Comparison of ENCODE assay signal across 8 cellular contexts in the genomic region with DNA sequence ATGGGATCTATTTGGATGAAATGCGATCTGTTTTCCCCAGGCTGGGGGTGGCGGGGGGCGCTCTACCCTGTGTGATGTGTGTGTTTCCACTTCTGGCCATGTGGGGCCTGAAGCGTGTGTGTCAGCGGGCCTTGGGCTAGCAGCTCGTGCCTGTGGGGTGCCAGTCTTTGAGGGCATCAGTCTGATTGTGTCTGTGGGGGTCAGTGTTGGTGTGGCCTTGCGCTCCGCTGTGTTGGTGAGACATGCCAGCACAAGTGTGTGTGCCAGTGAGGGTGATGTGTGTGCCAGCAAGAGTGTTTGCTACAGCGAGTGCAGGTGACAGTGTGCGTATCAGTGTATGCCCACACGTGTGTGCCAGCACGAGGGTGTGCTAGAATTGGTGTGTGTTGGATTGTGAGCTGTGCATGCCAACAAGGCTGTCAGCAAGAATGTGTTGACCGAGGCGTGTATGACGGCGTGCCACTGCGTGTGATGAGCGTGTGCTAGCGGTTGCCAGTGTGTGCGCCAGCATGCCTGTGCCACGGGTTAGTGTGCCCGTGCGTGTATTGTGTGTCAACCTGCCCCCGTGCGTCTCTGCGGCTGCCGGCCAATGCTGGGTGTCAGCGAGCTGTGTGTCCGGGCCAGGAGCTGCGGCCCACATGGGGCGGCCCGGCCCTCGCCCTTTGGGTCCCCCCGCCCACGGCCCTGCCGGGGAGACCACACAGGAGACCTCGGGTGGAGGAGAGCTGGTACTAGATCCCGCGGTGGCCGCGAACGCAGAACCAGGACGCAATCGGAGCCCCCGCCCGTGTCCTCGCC. TPM values are rescaled to one million over a fixed set of nuclear protein-coding genes. Genes with fewer than 3 reads are reported as not detected.
DNase-seq lines count a peak whose midpoint lies in the region; ATAC-seq and TF ChIP-seq lines count a peak whose summit lies in the region.

No MANE protein-coding gene starts in this region.

- peaks cover 3% of the 10 kb centered on the region for H3K36me3 Mint-ChIP-seq in activated naive CD8-positive, alpha-beta T cell

- intact Hi-C loops in heart right ventricle (cut with DNase I), result no loop called here
- intact Hi-C loops in psoas muscle (cut with DNase I), result no loop called here

- H3K4me1 ChIP-seq in heart right ventricle (peaks cover 32 to 69% (median 53%) of the 10 kb centered on the region in 9 donors), psoas muscle (peaks cover 24% of the 10 kb centered on the region)

- ATAC-seq in heart right ventricle (peak; percentile 9 to 49 (median 30)), psoas muscle (peak; percentile 19 to 71 (median 60)), HG03025 (IDR thresholded peaks at IDR 0.05; ENCODE audit: low FRiP score, unreplicated experiment) (no peak), HG03521 (IDR thresholded peaks at IDR 0.05; ENCODE audit: unreplicated experiment) (no peak)

- H3K27ac Mint-ChIP-seq in activated naive CD8-positive, alpha-beta T cell, result peak overlapping the region; percentile 97

- no peaks in the 10 kb centered on the region for H3K9me3 ChIP-seq in heart right ventricle
- no peaks in the 10 kb centered on the region for H3K9me3 ChIP-seq in psoas muscle

- H3K27ac ChIP-seq in heart right ventricle (peak overlapping the region; percentile 57 to 95 (median 92)), psoas muscle (peak overlapping the region; percentile 78)

- H3K4me3 ChIP-seq in heart right ventricle (peak overlapping the region; percentile 62 to 91 (median 81)), psoas muscle (peak overlapping the region; percentile 84)

- H3K4me1 Mint-ChIP-seq in activated naive CD8-positive, alpha-beta T cell (ENCODE audit: low read depth), result peaks cover 74% of the 10 kb centered on the region

- no peaks in the 10 kb centered on the region for H3K27me3 Mint-ChIP-seq in activated naive CD8-positive, alpha-beta T cell

- DNase-seq in GM20000 (ENCODE audit: low spot score), result peak; percentile 53
- peak in 1 of 2 donors; percentile 57 for DNase-seq in heart right ventricle
- peak; percentile 59 to 78 for DNase-seq in psoas muscle
- no peak for DNase-seq in SIG-M5 (lab: John Stamatoyannopoulos, UW)

- H3K36me3 ChIP-seq in heart right ventricle (peaks cover 0 to 11% (median 0%) of the 10 kb centered on the region in 9 donors), psoas muscle (ENCODE audit: insufficient read depth in 1 of 2, low read depth in 1 of 2) (no peaks in the 10 kb centered on the region)

- H3K27me3 ChIP-seq in heart right ventricle (no peaks in the 10 kb centered on the region), psoas muscle (ENCODE audit: insufficient read depth in 3 of 3, low read length in 2 of 3) (peaks cover 0 to 4% (median 0%) of the 10 kb centered on the region in 3 donors)

- H3K4me3 Mint-ChIP-seq in activated naive CD8-positive, alpha-beta T cell, result peak overlapping the region; percentile 92

- TF ChIP-seq CTCF in GM20000 (IDR thresholded peaks at IDR 0.05; ENCODE audit: extremely low read depth, missing control alignments) (no peak), heart right ventricle (IDR thresholded peaks at IDR 0.05) (peak in 2 of 9 donors; percentile 6 to 24), psoas muscle (IDR thresholded peaks at IDR 0.05) (no peak)

- WGBS in heart right ventricle, 2 donors, result 8 to 14% methylated on average over 47 of the region's 47 CpGs
- 6 to 10% (median 7%) methylated on average over 40 to 47 of the region's 47 CpGs for WGBS in psoas muscle, 3 donors

- no peaks in the 10 kb centered on the region for H3K9me3 Mint-ChIP-seq in activated naive CD8-positive, alpha-beta T cell (ENCODE audit: low read depth)

TF ChIP-seq in PFSK-1, 5 proteins besides CTCF, POLR2A, EP300 and RAD21:
- TF ChIP-seq, protein P1, sequence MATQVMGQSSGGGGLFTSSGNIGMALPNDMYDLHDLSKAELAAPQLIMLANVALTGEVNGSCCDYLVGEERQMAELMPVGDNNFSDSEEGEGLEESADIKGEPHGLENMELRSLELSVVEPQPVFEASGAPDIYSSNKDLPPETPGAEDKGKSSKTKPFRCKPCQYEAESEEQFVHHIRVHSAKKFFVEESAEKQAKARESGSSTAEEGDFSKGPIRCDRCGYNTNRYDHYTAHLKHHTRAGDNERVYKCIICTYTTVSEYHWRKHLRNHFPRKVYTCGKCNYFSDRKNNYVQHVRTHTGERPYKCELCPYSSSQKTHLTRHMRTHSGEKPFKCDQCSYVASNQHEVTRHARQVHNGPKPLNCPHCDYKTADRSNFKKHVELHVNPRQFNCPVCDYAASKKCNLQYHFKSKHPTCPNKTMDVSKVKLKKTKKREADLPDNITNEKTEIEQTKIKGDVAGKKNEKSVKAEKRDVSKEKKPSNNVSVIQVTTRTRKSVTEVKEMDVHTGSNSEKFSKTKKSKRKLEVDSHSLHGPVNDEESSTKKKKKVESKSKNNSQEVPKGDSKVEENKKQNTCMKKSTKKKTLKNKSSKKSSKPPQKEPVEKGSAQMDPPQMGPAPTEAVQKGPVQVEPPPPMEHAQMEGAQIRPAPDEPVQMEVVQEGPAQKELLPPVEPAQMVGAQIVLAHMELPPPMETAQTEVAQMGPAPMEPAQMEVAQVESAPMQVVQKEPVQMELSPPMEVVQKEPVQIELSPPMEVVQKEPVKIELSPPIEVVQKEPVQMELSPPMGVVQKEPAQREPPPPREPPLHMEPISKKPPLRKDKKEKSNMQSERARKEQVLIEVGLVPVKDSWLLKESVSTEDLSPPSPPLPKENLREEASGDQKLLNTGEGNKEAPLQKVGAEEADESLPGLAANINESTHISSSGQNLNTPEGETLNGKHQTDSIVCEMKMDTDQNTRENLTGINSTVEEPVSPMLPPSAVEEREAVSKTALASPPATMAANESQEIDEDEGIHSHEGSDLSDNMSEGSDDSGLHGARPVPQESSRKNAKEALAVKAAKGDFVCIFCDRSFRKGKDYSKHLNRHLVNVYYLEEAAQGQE (IDR thresholded peaks at IDR 0.05; ENCODE audit: insufficient read depth in 1 of 2, low read depth in 2 of 2, low read length in 2 of 2), result no peak
- TF ChIP-seq FOXP2 (optimal IDR thresholded peaks at IDR 0.05; ENCODE audit: borderline replicate concordance, extremely low read depth, extremely low read length, insufficient read depth), result peak; percentile 13

RNA-seq across cellular contexts. Expression of gene ARRB1, which starts 0.5 kb away (rescaled TPM):
- polyA plus RNA-seq in PFSK-1 (2012; ENCODE audit: insufficient read length, low read depth), result 34.0 TPM
- total RNA-seq in heart right ventricle (10 to 100 TPM; 14.4 to 33.9 (median 21.7) TPM), psoas muscle (10 to 100 TPM in 1 of 4 donors, 1 to 10 TPM in 3; 7.4 to 17.3 (median 9.0) TPM)
- polyA plus RNA-seq in heart right ventricle (1 to 10 TPM; 8.1 to 8.9 TPM), psoas muscle (1 to 10 TPM; 3.6 to 3.8 (median 3.8) TPM)

RNA-seq across cellular contexts. Expression of gene RPS3, which starts 48.4 kb away (rescaled TPM):
- polyA plus RNA-seq in PFSK-1 (2012; ENCODE audit: insufficient read length, low read depth), result 3,306 TPM
- total RNA-seq in heart right ventricle (1,000 to 10,000 TPM in 2 of 10 donors, 100 to 1,000 TPM in 8; 803 to 1,301 (median 939) TPM), psoas muscle (1,000 to 10,000 TPM in 2 of 4 donors, 100 to 1,000 TPM in 2; 807 to 1,216 (median 929) TPM)
- polyA plus RNA-seq in heart right ventricle (1,000 to 10,000 TPM in 1 of 2 donors, 100 to 1,000 TPM in 1; 698 to 1,945 TPM), psoas muscle (1,000 to 10,000 TPM; 1,619 to 2,132 (median 1,802) TPM)

Comparison
In these comparisons a context has a peak if more than half of its experiments do, and no peak if none do; other contexts are left out.
1. ATAC-seq: peak in heart right ventricle (8 of 8) and psoas muscle (4 of 4); none in HG03025 (single experiment) and HG03521 (single experiment).